ENCODE assay signal across 22 cellular contexts in genomic region chr9:83967083-83967482, GRCh38. TPM values are rescaled to one million over a fixed set of nuclear protein-coding genes. Genes with fewer than 3 reads are reported as not detected.
DNase-seq lines count a peak whose midpoint lies in the region; ATAC-seq, FAIRE-seq and TF ChIP-seq lines count a peak whose summit lies in the region.
"Had no signal": no experiment of that assay in that cellular context is flagged by ENCODE, and none has a peak within 500 bp of the region (broad histone marks: within the 10 kb centered on the region; RNA-seq: fewer than 3 reads in every experiment).

No MANE protein-coding gene starts in this region.

- no peak overlapping the region for H2BK12ac ChIP-seq in H1 (ENCODE audit: low read depth, low read length)

- H3K14ac ChIP-seq in H1 (ENCODE audit: insufficient read length), result no peak overlapping the region

- 97% methylated on average over 1 of the region's 1 CpG for WGBS in HepG2 (ENCODE audit: low lambda C conversion rate)
- WGBS in right lobe of liver (ENCODE audit: insufficient coverage, low coverage, low lambda C conversion rate, missing lambda C conversion rate), result 67% methylated on average over 1 of the region's 1 CpG
- 96% methylated on average over 1 of the region's 1 CpG; no CpG with 5 or more reads in 1 of the 2 experiments for WGBS in H1 (ENCODE audit: extremely low coverage in 1 of 2, insufficient coverage in 1 of 2, insufficient read length in 1 of 2, insufficient replicate concordance in 2 of 2, low coverage in 1 of 2, low lambda C conversion rate in 2 of 2, missing lambda C conversion rate in 1 of 2), 2 experiments

- TF ChIP-seq EP300 in HepG2 (IDR thresholded peaks at IDR 0.05; ENCODE audit: low read depth in 2 of 2, low read length in 2 of 2) (no peak), HepG2 (CRISPR knock-in tag; IDR thresholded peaks at IDR 0.05; ENCODE audit: borderline replicate concordance) (no peak), H1 (IDR thresholded peaks at IDR 0.05; ENCODE audit: borderline replicate concordance in 1 of 2, low read depth in 2 of 2, low read length in 2 of 2) (no peak)

- H3K27me3 Mint-ChIP-seq in stimulated activated naive B cell treated with anti-CD40 and anti-IgM and Interleukin-4, amounts not matched to agents 10 μg/mL and 1 μg/mL and 100 μg/mL, for 72 hours, result no peaks in the 10 kb centered on the region

- peaks cover 2% of the 10 kb centered on the region for H3K79me2 ChIP-seq in HepG2 (ENCODE audit: insufficient read depth, low read length)
- peaks cover 0 to 4% of the 10 kb centered on the region in 2 experiments; a peak in 1 of 4 replicates for H3K79me2 ChIP-seq in H1 (ENCODE audit: control insufficient read depth in 1 of 2, insufficient read depth in 2 of 2, low read length in 2 of 2)

- in situ Hi-C loops in HepG2 (cut with HindIII; ENCODE audit: extremely low pct_ligation_motif_present, low pct_unique_long_range_greater_than_20kb), result no loop called here

- BruUV-seq in HepG2 (replicated peaks; lab: Mats Ljungman, UMichigan), result no TSS peak

- peaks cover 10 to 11% of the 10 kb centered on the region in 2 donors for H3K4me1 Mint-ChIP-seq in stimulated activated naive B cell treated with anti-CD40 and anti-IgM and Interleukin-4, amounts not matched to agents 10 μg/mL and 1 μg/mL and 100 μg/mL, for 72 hours

- H4K8ac ChIP-seq in H1 (ENCODE audit: extremely low read depth, insufficient read depth, low read length), result no peak overlapping the region

- H3K4me2 ChIP-seq in HepG2 (ENCODE audit: low read depth, low read length) (no peak overlapping the region), H1 (ENCODE audit: insufficient read depth in 1 of 2, low read depth in 2 of 2, low read length in 2 of 2) (no peak overlapping the region)

- H2BK15ac ChIP-seq in H1 (ENCODE audit: low read length), result no peak overlapping the region

- intact Hi-C loops in HepG2 (cut with micrococcal nuclease; ENCODE audit: unreplicated experiment), result no loop called here
- intact Hi-C loops in right lobe of liver (cut with DNase I), result no loop called here

- no peak overlapping the region for H3K4ac ChIP-seq in H1 (replicated peaks; ENCODE audit: insufficient read length, low read depth, low read length)

- H2AFZ ChIP-seq in HepG2 (ENCODE audit: low read length) (no peak overlapping the region), H1 (ENCODE audit: low read length) (no peak overlapping the region)

- no peak for TF ChIP-seq CTCF in HepG2 (CRISPR knock-in tag; IDR thresholded peaks at IDR 0.05)
- no peak for TF ChIP-seq CTCF in right lobe of liver (IDR thresholded peaks at IDR 0.05)
- no peak for TF ChIP-seq CTCF in RWPE2 (IDR thresholded peaks at IDR 0.05; ENCODE audit: poor library complexity, severe bottlenecking)
- TF ChIP-seq CTCF in H1 (IDR thresholded peaks at IDR 0.05; ENCODE audit: control extremely low read depth in 1 of 3, insufficient read depth in 1 of 3, low read depth in 1 of 3, low read length in 3 of 3), result no peak

- POLR2A ChIA-PET in HepG2 (lab: Yijun Ruan, JAX) (interaction anchor here (1.8 to 2.1 kb wide), 2 partner anchors 11 to 13 kb away, joined by 5 to 14 read pairs; partner anchors contain the start of genes HNRNPK and RMI1), H1 (lab: Charles Lee; ENCODE audit: partially characterized antibody) (interaction anchor here (0.8 to 10.4 kb wide), 10 partner anchors 10 to 294 kb away, joined by 3 to 269 read pairs (median 4); partner anchors contain the start of genes HNRNPK and RMI1)

- H3K27ac ChIP-seq in HepG2 (ENCODE audit: extremely low read length, insufficient read depth, low read length) (no peak overlapping the region), right lobe of liver (no peak overlapping the region), RWPE2 (ENCODE audit: poor library complexity, severe bottlenecking) (peak overlapping the region; percentile 17), H1 (ENCODE audit: low read depth, low read length) (no peak overlapping the region)
- H3K27ac ChIP-seq: colonic mucosa, testis, VCaP had no signal

- no peak for DNase-seq in HepG2 (ENCODE audit: low spot score)
- no peak for DNase-seq in right lobe of liver
- no peak for DNase-seq in RWPE2 (ENCODE audit: low spot score)
- no peak for DNase-seq in H1 (ENCODE audit: low read depth in 1 of 2, low spot score in 2 of 2)
- DNase-seq in stimulated activated naive B cell treated with anti-CD40 and anti-IgM and Interleukin-4, amounts not matched to agents 10 μg/mL and 1 μg/mL and 100 μg/mL, for 72 hours, result no peak
- no peak for DNase-seq in AG08395 (ENCODE audit: low spot score)
- DNase-seq in NCI-H226, result no peak
- DNase-seq: anterior cingulate cortex, colonic mucosa, foreskin melanocyte, GF-D8, IMR-90, kidney glomerular epithelial cell, mesenchymal stem cell, NCI-H2029, NCI-H446 treated with DMSO at 0.1 percent for 48 hours, T-helper 1 cell, testis had no signal

- H3K27ac Mint-ChIP-seq in stimulated activated naive B cell treated with anti-CD40 and anti-IgM and Interleukin-4, amounts not matched to agents 10 μg/mL and 1 μg/mL and 100 μg/mL, for 72 hours, result peak overlapping the region; percentile 56

- H2BK5ac ChIP-seq in H1 (ENCODE audit: low read depth, low read length), result no peak overlapping the region

- peaks cover 5 to 38% of the 10 kb centered on the region in 2 experiments for H3K36me3 ChIP-seq in HepG2 (replicated peaks in 1 of 2; ENCODE audit: control insufficient read depth in 1 of 2, insufficient read depth in 2 of 2, low read length in 2 of 2)
- H3K36me3 ChIP-seq in right lobe of liver, result peaks cover 21 to 52% (median 39%) of the 10 kb centered on the region in 4 donors
- peaks cover 58% of the 10 kb centered on the region for H3K36me3 ChIP-seq in RWPE2 (ENCODE audit: low read depth)
- peaks cover 24 to 56% (median 39%) of the 10 kb centered on the region in 4 experiments for H3K36me3 ChIP-seq in H1 (ENCODE audit: control insufficient read depth in 2 of 4, insufficient read depth in 4 of 4, low read length in 3 of 4)

- no peak overlapping the region for H4K91ac ChIP-seq in H1 (replicated peaks; ENCODE audit: insufficient read length, low read length)

- H3K9ac ChIP-seq in HepG2 (ENCODE audit: insufficient read depth, low read depth, low read length), result no peak overlapping the region
- no peak overlapping the region for H3K9ac ChIP-seq in H1 (replicated peaks in 1 of 4; ENCODE audit: extremely low read depth in 1 of 4, low read depth in 3 of 4, low read length in 3 of 4)

- no peak overlapping the region for H3K18ac ChIP-seq in H1 (ENCODE audit: extremely low read depth, low read length)

- no peak overlapping the region for H3K23ac ChIP-seq in H1 (ENCODE audit: insufficient read length)

- no peak overlapping the region for H4K5ac ChIP-seq in H1 (ENCODE audit: insufficient read length, low read depth, low read length)

- H3K4me3 ChIP-seq in HepG2 (replicated peaks in 1 of 3; ENCODE audit: insufficient read depth in 1 of 3, low read depth in 2 of 3, low read length in 3 of 3), result no peak overlapping the region
- H3K4me3 ChIP-seq in right lobe of liver, result no peak overlapping the region
- H3K4me3 ChIP-seq in RWPE2 (ENCODE audit: severe bottlenecking), result no peak overlapping the region
- H3K4me3 ChIP-seq in H1 (ENCODE audit: extremely low read depth in 1 of 4, insufficient read depth in 2 of 4, low read depth in 3 of 4, low read length in 4 of 4), result no peak overlapping the region
- H3K4me3 ChIP-seq: colonic mucosa, testis had no signal

- FAIRE-seq in HepG2 (lab: Jason Lieb, UNC), result no peak
- no peak for FAIRE-seq in H1 (lab: Jason Lieb, UNC)
- FAIRE-seq: D721Med had no signal

- H3K9me3 ChIP-seq in HepG2 (ENCODE audit: low read length) (no peaks in the 10 kb centered on the region), right lobe of liver (no peaks in the 10 kb centered on the region), RWPE2 (ENCODE audit: severe bottlenecking) (no peaks in the 10 kb centered on the region), H1 (ENCODE audit: insufficient read depth in 2 of 2, low read depth in 1 of 2, low read length in 1 of 2) (no peaks in the 10 kb centered on the region)
- H3K9me3 ChIP-seq: colonic mucosa, testis had no signal

- peaks cover 22 to 58% of the 10 kb centered on the region in 2 donors for H3K36me3 Mint-ChIP-seq in stimulated activated naive B cell treated with anti-CD40 and anti-IgM and Interleukin-4, amounts not matched to agents 10 μg/mL and 1 μg/mL and 100 μg/mL, for 72 hours

- H2AK5ac ChIP-seq in H1 (ENCODE audit: low read depth, low read length), result no peak overlapping the region

- TF ChIP-seq RAD21 in HepG2 (CRISPR knock-in tag; IDR thresholded peaks at IDR 0.05), result no peak
- no peak for TF ChIP-seq RAD21 in H1 (IDR thresholded peaks at IDR 0.05 in 1 of 2, conservative IDR thresholded peaks at IDR 0.05 in 1 of 2; ENCODE audit: low read depth in 2 of 2, low read length in 2 of 2)

- ATAC-seq in HepG2 (no peak), right lobe of liver (no peak), RWPE2 (ENCODE audit: low read depth) (no peak), GM19023 (IDR thresholded peaks at IDR 0.05; ENCODE audit: unreplicated experiment) (no peak)
- no peak for ATAC-seq in stimulated activated naive B cell treated with anti-CD40 and anti-IgM and Interleukin-4, amounts not matched to agents 10 μg/mL and 1 μg/mL and 100 μg/mL, for 72 hours (replicated peaks)

- CTCF ChIA-PET in HepG2 (lab: Yijun Ruan, JAX; ENCODE audit: low intra/inter-chr PET ratio, low total read pairs), result no interaction called here
- CTCF ChIA-PET in H1 (lab: Charles Lee; ENCODE audit: partially characterized antibody), result interaction anchor here (1.7 kb wide), 1 partner anchor 11 kb away, joined by 5 read pairs; no protein-coding TSS in a partner anchor

- no peak overlapping the region for H3K56ac ChIP-seq in H1 (replicated peaks; ENCODE audit: insufficient read length, low read depth, low read length)

- no peak overlapping the region for H3K4me3 Mint-ChIP-seq in stimulated activated naive B cell treated with anti-CD40 and anti-IgM and Interleukin-4, amounts not matched to agents 10 μg/mL and 1 μg/mL and 100 μg/mL, for 72 hours
- H3K4me3 Mint-ChIP-seq: nephron had no signal

- peaks cover 13% of the 10 kb centered on the region for H4K20me1 ChIP-seq in HepG2 (ENCODE audit: insufficient read depth, low read length)
- peaks cover 1 to 3% of the 10 kb centered on the region in 2 experiments for H4K20me1 ChIP-seq in H1 (replicated peaks in 1 of 2; ENCODE audit: control insufficient read depth in 1 of 2, insufficient read depth in 2 of 2, low read length in 2 of 2)

- peaks cover 4% of the 10 kb centered on the region for H3K4me1 ChIP-seq in HepG2 (ENCODE audit: insufficient read depth, low read length)
- peaks cover 0 to 4% (median 0%) of the 10 kb centered on the region in 4 donors for H3K4me1 ChIP-seq in right lobe of liver
- peaks cover 9% of the 10 kb centered on the region for H3K4me1 ChIP-seq in RWPE2 (ENCODE audit: insufficient read depth, poor library complexity, severe bottlenecking)
- no peaks in the 10 kb centered on the region for H3K4me1 ChIP-seq in H1 (replicated peaks in 1 of 4; ENCODE audit: control insufficient read depth in 3 of 4, insufficient read depth in 4 of 4, low read length in 3 of 4)
- H3K4me1 ChIP-seq: testis had no signal

- H2BK20ac ChIP-seq in H1 (ENCODE audit: low read length), result no peak overlapping the region

- no peak; a peak in 1 of 4 replicates for TF ChIP-seq POLR2A in HepG2 (IDR thresholded peaks at IDR 0.05; ENCODE audit: insufficient read depth in 1 of 2, low read depth in 2 of 2, low read length in 2 of 2)
- no peak for TF ChIP-seq POLR2A in right lobe of liver (IDR thresholded peaks at IDR 0.05)
- TF ChIP-seq POLR2A in H1 (IDR thresholded peaks at IDR 0.05; ENCODE audit: control extremely low read depth in 1 of 2, low read depth in 2 of 2, low read length in 2 of 2), result peak; percentile 44 to 66

- no peak overlapping the region for H2BK120ac ChIP-seq in H1 (replicated peaks; ENCODE audit: low read depth, low read length)

- H3K79me1 ChIP-seq in H1 (ENCODE audit: low read depth, low read length), result no peaks in the 10 kb centered on the region; the same call in 1 of the 2 replicates

- H3K27me3 ChIP-seq in HepG2 (ENCODE audit: control insufficient read depth in 1 of 2, insufficient read depth in 2 of 2, low read length in 2 of 2), result no peaks in the 10 kb centered on the region
- no peaks in the 10 kb centered on the region for H3K27me3 ChIP-seq in right lobe of liver
- H3K27me3 ChIP-seq in RWPE2 (ENCODE audit: insufficient read depth, poor library complexity, severe bottlenecking), result no peaks in the 10 kb centered on the region
- no peaks in the 10 kb centered on the region for H3K27me3 ChIP-seq in H1 (replicated peaks in 1 of 4; ENCODE audit: control insufficient read depth in 3 of 4, extremely low read depth in 1 of 4, insufficient read depth in 3 of 4, low read length in 3 of 4)
- H3K27me3 ChIP-seq: colonic mucosa, testis had no signal

- no peaks in the 10 kb centered on the region for H3K23me2 ChIP-seq in H1 (ENCODE audit: low read depth, low read length)

- H3K9me3 Mint-ChIP-seq in stimulated activated naive B cell treated with anti-CD40 and anti-IgM and Interleukin-4, amounts not matched to agents 10 μg/mL and 1 μg/mL and 100 μg/mL, for 72 hours, result no peaks in the 10 kb centered on the region
- H3K9me3 Mint-ChIP-seq: nephron had no signal

RNA-seq across cellular contexts. Expression of gene HNRNPK, which starts 12.9 kb away (rescaled TPM):
- total RNA-seq in HepG2 (2016; rRNA removed; fragmentation: Illumina TruSeq; extraction: Trizol) (712 and 973 TPM in 2 replicates), right lobe of liver (100 to 1,000 TPM; 175 to 292 (median 237) TPM)
- 62.3 and 69.4 TPM in 2 replicates for total RNA-seq in HepG2 (2016; cell fraction: cytosol; rRNA removed; fragmentation: Illumina TruSeq; extraction: Trizol; ENCODE audit: low read depth)
- 723 and 963 TPM in 2 replicates for total RNA-seq in HepG2 (2016; cell fraction: insoluble cytoplasmic fraction; rRNA removed; fragmentation: Illumina TruSeq; extraction: Trizol)
- 132 and 145 TPM in 2 replicates for total RNA-seq in HepG2 (2016; cell fraction: membrane; rRNA removed; fragmentation: Illumina TruSeq; extraction: Trizol)
- 484 and 493 TPM in 2 replicates for total RNA-seq in HepG2 (2016; cell fraction: nucleus; rRNA removed; fragmentation: Illumina TruSeq; extraction: Trizol)
- polyA plus RNA-seq in HepG2 (2011; rRNA removed) (315 and 321 TPM in 2 replicates), H1 (2011; rRNA removed) (414 and 560 TPM in 2 replicates)
- polyA plus RNA-seq in HepG2 (2011; cell fraction: cytosol; rRNA removed), result 272 and 279 TPM in 2 replicates
- polyA plus RNA-seq in HepG2 (2011; cell fraction: nucleus; rRNA removed), result 264 TPM in 2 replicates
- polyA plus RNA-seq in HepG2 (2012), result 353 and 501 TPM in 2 replicates
- polyA plus RNA-seq in HepG2 (2016; cell fraction: cytosol; fragmentation: Illumina TruSeq; extraction: Trizol; ENCODE audit: low read depth), result 43.4 and 49.0 TPM in 2 replicates
- 995 and 1,016 TPM in 2 replicates for polyA plus RNA-seq in HepG2 (2016; cell fraction: insoluble cytoplasmic fraction; fragmentation: Illumina TruSeq; extraction: Trizol; ENCODE audit: low read depth)
- polyA plus RNA-seq in HepG2 (2016; cell fraction: membrane; fragmentation: Illumina TruSeq; extraction: Trizol; ENCODE audit: low read depth), result 81.3 and 94.1 TPM in 2 replicates
- polyA plus RNA-seq in HepG2 (2016; cell fraction: nucleus; fragmentation: Illumina TruSeq; extraction: Trizol; ENCODE audit: insufficient read depth, low read depth), result 534 and 576 TPM in 2 replicates
- 559 and 720 TPM in 2 replicates for polyA minus RNA-seq in HepG2 (2011; rRNA and poly(A)+ RNA removed; ENCODE audit: low replicate concordance)
- polyA minus RNA-seq in HepG2 (2011; cell fraction: cytosol; rRNA and poly(A)+ RNA removed), result 342 and 349 TPM in 2 replicates
- polyA minus RNA-seq in HepG2 (2011; cell fraction: nucleus; rRNA and poly(A)+ RNA removed), result 822 and 855 TPM in 2 replicates
- total RNA-seq in H1 (2021; fragmentation: NEBNext Ultra II Directional; extraction: Animal tissue kit (Norgen Biotek cat#: 25700)), result 851 and 887 TPM in 2 replicates
- polyA plus RNA-seq in H1 (2011; cell fraction: cytosol; rRNA removed), result 510 TPM
- 492 TPM for polyA plus RNA-seq in H1 (2011; cell fraction: nucleus; rRNA removed)
- 624 to 1,009 TPM (median 692 TPM) in 4 replicates for polyA plus RNA-seq in H1 (2012, experiment 1 of 2)
- 173 TPM for polyA plus RNA-seq in H1 (2012, experiment 2 of 2)
- 487 TPM for polyA plus RNA-seq in H1 (2013, experiment 1 of 2)
- polyA plus RNA-seq in H1 (2013, experiment 2 of 2), result 492 TPM
- 578 and 618 TPM in 2 replicates for polyA minus RNA-seq in H1 (2011; rRNA and poly(A)+ RNA removed)
- polyA minus RNA-seq in H1 (2011; cell fraction: cytosol; rRNA and poly(A)+ RNA removed), result 403 TPM
- polyA minus RNA-seq in H1 (2011; cell fraction: nucleus; rRNA and poly(A)+ RNA removed), result 658 TPM

RNA-seq across cellular contexts. Expression of gene RMI1, which starts 13.5 kb away (rescaled TPM):
- total RNA-seq in HepG2 (2016; rRNA removed; fragmentation: Illumina TruSeq; extraction: Trizol) (3.7 and 18.4 TPM in 2 replicates), right lobe of liver (1 to 10 TPM; 2.0 to 5.1 (median 4.3) TPM)
- total RNA-seq in HepG2 (2016; cell fraction: cytosol; rRNA removed; fragmentation: Illumina TruSeq; extraction: Trizol; ENCODE audit: low read depth), result 2.3 and 2.4 TPM in 2 replicates
- total RNA-seq in HepG2 (2016; cell fraction: insoluble cytoplasmic fraction; rRNA removed; fragmentation: Illumina TruSeq; extraction: Trizol), result 3.1 and 18.4 TPM in 2 replicates
- 8.3 and 8.9 TPM in 2 replicates for total RNA-seq in HepG2 (2016; cell fraction: membrane; rRNA removed; fragmentation: Illumina TruSeq; extraction: Trizol)
- total RNA-seq in HepG2 (2016; cell fraction: nucleus; rRNA removed; fragmentation: Illumina TruSeq; extraction: Trizol), result 9.6 and 9.7 TPM in 2 replicates
- polyA plus RNA-seq in HepG2 (2011; rRNA removed) (0.54 and 0.61 TPM in 2 replicates), H1 (2011; rRNA removed) (2.7 and 3.0 TPM in 2 replicates)
- 0.40 and 0.74 TPM in 2 replicates for polyA plus RNA-seq in HepG2 (2011; cell fraction: cytosol; rRNA removed)
- polyA plus RNA-seq in HepG2 (2011; cell fraction: nucleus; rRNA removed), result 0.53 and 1.2 TPM in 2 replicates
- 3.8 and 7.3 TPM in 2 replicates for polyA plus RNA-seq in HepG2 (2012)
- polyA plus RNA-seq in HepG2 (2016; cell fraction: cytosol; fragmentation: Illumina TruSeq; extraction: Trizol; ENCODE audit: low read depth), result 0.76 and 0.89 TPM in 2 replicates
- polyA plus RNA-seq in HepG2 (2016; cell fraction: insoluble cytoplasmic fraction; fragmentation: Illumina TruSeq; extraction: Trizol; ENCODE audit: low read depth), result 20.1 and 21.4 TPM in 2 replicates
- 2.9 and 3.6 TPM in 2 replicates for polyA plus RNA-seq in HepG2 (2016; cell fraction: membrane; fragmentation: Illumina TruSeq; extraction: Trizol; ENCODE audit: low read depth)
- polyA plus RNA-seq in HepG2 (2016; cell fraction: nucleus; fragmentation: Illumina TruSeq; extraction: Trizol; ENCODE audit: insufficient read depth, low read depth), result 17.1 and 19.6 TPM in 2 replicates
- polyA minus RNA-seq in HepG2 (2011; rRNA and poly(A)+ RNA removed; ENCODE audit: low replicate concordance), result 0.64 and 3.2 TPM in 2 replicates
- 4.8 and 5.1 TPM in 2 replicates for polyA minus RNA-seq in HepG2 (2011; cell fraction: cytosol; rRNA and poly(A)+ RNA removed)
- polyA minus RNA-seq in HepG2 (2011; cell fraction: nucleus; rRNA and poly(A)+ RNA removed), result 2.6 and 4.6 TPM in 2 replicates
- 34.1 and 34.6 TPM in 2 replicates for total RNA-seq in H1 (2021; fragmentation: NEBNext Ultra II Directional; extraction: Animal tissue kit (Norgen Biotek cat#: 25700))
- polyA plus RNA-seq in H1 (2011; cell fraction: cytosol; rRNA removed), result 5.8 TPM
- 1.8 TPM for polyA plus RNA-seq in H1 (2011; cell fraction: nucleus; rRNA removed)
- 10.9 to 21.6 TPM (median 14.0 TPM) in 4 replicates for polyA plus RNA-seq in H1 (2012, experiment 1 of 2)
- polyA plus RNA-seq in H1 (2012, experiment 2 of 2), result 1.1 TPM
- polyA plus RNA-seq in H1 (2013, experiment 1 of 2), result 25.4 TPM
- 25.9 TPM for polyA plus RNA-seq in H1 (2013, experiment 2 of 2)
- 8.1 and 18.4 TPM in 2 replicates for polyA minus RNA-seq in H1 (2011; rRNA and poly(A)+ RNA removed)
- polyA minus RNA-seq in H1 (2011; cell fraction: cytosol; rRNA and poly(A)+ RNA removed), result 16.7 TPM
- 10.6 TPM for polyA minus RNA-seq in H1 (2011; cell fraction: nucleus; rRNA and poly(A)+ RNA removed)

RNA-seq across cellular contexts. Expression of gene KIF27, which starts 45.9 kb away (rescaled TPM):
- total RNA-seq in HepG2 (2016; rRNA removed; fragmentation: Illumina TruSeq; extraction: Trizol) (4.1 and 4.4 TPM in 2 replicates), right lobe of liver (1 to 10 TPM; 1.1 to 2.8 (median 2.2) TPM)
- 4.0 and 4.8 TPM in 2 replicates for total RNA-seq in HepG2 (2016; cell fraction: cytosol; rRNA removed; fragmentation: Illumina TruSeq; extraction: Trizol; ENCODE audit: low read depth)
- total RNA-seq in HepG2 (2016; cell fraction: insoluble cytoplasmic fraction; rRNA removed; fragmentation: Illumina TruSeq; extraction: Trizol), result 3.6 and 4.2 TPM in 2 replicates
- total RNA-seq in HepG2 (2016; cell fraction: membrane; rRNA removed; fragmentation: Illumina TruSeq; extraction: Trizol), result 2.8 and 3.7 TPM in 2 replicates
- total RNA-seq in HepG2 (2016; cell fraction: nucleus; rRNA removed; fragmentation: Illumina TruSeq; extraction: Trizol), result 7.8 and 8.8 TPM in 2 replicates
- polyA plus RNA-seq in HepG2 (2011; rRNA removed) (0.82 and 0.95 TPM in 2 replicates), H1 (2011; rRNA removed) (0.24 and 0.47 TPM in 2 replicates)
- polyA plus RNA-seq in HepG2 (2011; cell fraction: cytosol; rRNA removed), result 0.21 and 0.27 TPM in 2 replicates
- polyA plus RNA-seq in HepG2 (2011; cell fraction: nucleus; rRNA removed), result 1.5 and 1.6 TPM in 2 replicates
- 2.0 and 2.3 TPM in 2 replicates for polyA plus RNA-seq in HepG2 (2012)
- polyA plus RNA-seq in HepG2 (2016; cell fraction: cytosol; fragmentation: Illumina TruSeq; extraction: Trizol; ENCODE audit: low read depth), result 0.24 and 0.35 TPM in 2 replicates
- 1.5 and 1.6 TPM in 2 replicates for polyA plus RNA-seq in HepG2 (2016; cell fraction: insoluble cytoplasmic fraction; fragmentation: Illumina TruSeq; extraction: Trizol; ENCODE audit: low read depth)
- polyA plus RNA-seq in HepG2 (2016; cell fraction: membrane; fragmentation: Illumina TruSeq; extraction: Trizol; ENCODE audit: low read depth), result 0.36 and 0.80 TPM in 2 replicates
- polyA plus RNA-seq in HepG2 (2016; cell fraction: nucleus; fragmentation: Illumina TruSeq; extraction: Trizol; ENCODE audit: insufficient read depth, low read depth), result 5.2 and 6.8 TPM in 2 replicates
- polyA minus RNA-seq in HepG2 (2011; rRNA and poly(A)+ RNA removed; ENCODE audit: low replicate concordance), result 0.38 and 0.87 TPM in 2 replicates
- polyA minus RNA-seq in HepG2 (2011; cell fraction: cytosol; rRNA and poly(A)+ RNA removed), result 1.6 and 2.3 TPM in 2 replicates
- 10.7 and 12.3 TPM in 2 replicates for polyA minus RNA-seq in HepG2 (2011; cell fraction: nucleus; rRNA and poly(A)+ RNA removed)
- total RNA-seq in H1 (2021; fragmentation: NEBNext Ultra II Directional; extraction: Animal tissue kit (Norgen Biotek cat#: 25700)), result 4.6 and 7.0 TPM in 2 replicates
- 1.00 TPM for polyA plus RNA-seq in H1 (2011; cell fraction: cytosol; rRNA removed)
- 0.78 TPM for polyA plus RNA-seq in H1 (2011; cell fraction: nucleus; rRNA removed)
- 1.1 to 2.6 TPM (median 1.3 TPM) in 4 replicates for polyA plus RNA-seq in H1 (2012, experiment 1 of 2)
- 0.08 TPM for polyA plus RNA-seq in H1 (2012, experiment 2 of 2)
- 2.5 TPM for polyA plus RNA-seq in H1 (2013, experiment 1 of 2)
- polyA plus RNA-seq in H1 (2013, experiment 2 of 2), result 2.4 TPM
- 1.5 and 3.1 TPM in 2 replicates for polyA minus RNA-seq in H1 (2011; rRNA and poly(A)+ RNA removed)
- 1.3 TPM for polyA minus RNA-seq in H1 (2011; cell fraction: cytosol; rRNA and poly(A)+ RNA removed)
- polyA minus RNA-seq in H1 (2011; cell fraction: nucleus; rRNA and poly(A)+ RNA removed), result 6.1 TPM

Comparison
In these comparisons a context has a peak if more than half of its experiments do, and no peak if none do; other contexts are left out.
1. POLR2A ChIP-seq: peak in H1 (2 of 2); none in HepG2 (0 of 2) and right lobe of liver (single experiment).
2. Of the 41 proteins assayed by ChIP-seq in both HepG2 and H1: peak only in HepG2: ASH2L; only in H1: POLR2A and POLR2AphosphoS5; in both: none; in neither: 38.